In the genomic region with DNA sequence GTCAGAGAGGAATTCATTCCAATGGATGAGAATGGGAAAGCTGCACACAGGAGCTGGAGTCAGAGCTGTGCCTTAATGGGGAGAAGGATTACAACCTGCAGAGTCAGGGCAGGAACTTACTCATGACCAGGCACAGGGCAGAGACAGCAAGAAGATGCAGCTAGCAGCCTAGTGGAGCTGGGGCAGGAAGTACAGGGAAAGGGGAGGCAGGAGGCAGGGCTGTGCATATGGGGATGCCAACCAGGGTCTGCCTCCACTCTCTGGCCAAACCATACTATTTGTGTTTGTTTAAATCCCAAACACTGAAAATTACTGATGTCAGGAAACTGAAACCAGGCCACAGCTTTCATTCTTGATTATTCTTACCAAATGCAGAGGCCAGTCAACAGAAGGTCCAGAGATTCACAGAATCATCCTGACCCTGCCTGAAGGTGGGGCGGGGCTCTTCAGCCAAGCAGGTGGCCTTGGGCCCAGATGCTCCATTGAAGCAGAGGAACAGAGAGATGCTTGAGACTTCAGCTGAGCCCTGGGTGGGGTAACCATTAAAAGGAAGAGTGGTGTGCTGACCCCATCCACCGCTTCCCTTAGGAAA, we compare ENCODE assay signal across 1 cellular context.
TF ChIP-seq lines count a peak whose summit lies in the region.

No MANE protein-coding gene starts in this region.

TF ChIP-seq in IMR-90, 13 proteins besides CTCF, POLR2A, EP300 and RAD21 (continued from another document):
- TF ChIP-seq, protein P1, sequence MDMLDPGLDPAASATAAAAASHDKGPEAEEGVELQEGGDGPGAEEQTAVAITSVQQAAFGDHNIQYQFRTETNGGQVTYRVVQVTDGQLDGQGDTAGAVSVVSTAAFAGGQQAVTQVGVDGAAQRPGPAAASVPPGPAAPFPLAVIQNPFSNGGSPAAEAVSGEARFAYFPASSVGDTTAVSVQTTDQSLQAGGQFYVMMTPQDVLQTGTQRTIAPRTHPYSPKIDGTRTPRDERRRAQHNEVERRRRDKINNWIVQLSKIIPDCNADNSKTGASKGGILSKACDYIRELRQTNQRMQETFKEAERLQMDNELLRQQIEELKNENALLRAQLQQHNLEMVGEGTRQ (IDR thresholded peaks at IDR 0.05; ENCODE audit: low read depth, low read length): no peak
- TF ChIP-seq NFE2L2 (IDR thresholded peaks at IDR 0.05; ENCODE audit: low read depth, low read length) (no peak), MAFK (IDR thresholded peaks at IDR 0.05; ENCODE audit: low read depth, low read length) (no peak)
- TF ChIP-seq, protein P2, sequence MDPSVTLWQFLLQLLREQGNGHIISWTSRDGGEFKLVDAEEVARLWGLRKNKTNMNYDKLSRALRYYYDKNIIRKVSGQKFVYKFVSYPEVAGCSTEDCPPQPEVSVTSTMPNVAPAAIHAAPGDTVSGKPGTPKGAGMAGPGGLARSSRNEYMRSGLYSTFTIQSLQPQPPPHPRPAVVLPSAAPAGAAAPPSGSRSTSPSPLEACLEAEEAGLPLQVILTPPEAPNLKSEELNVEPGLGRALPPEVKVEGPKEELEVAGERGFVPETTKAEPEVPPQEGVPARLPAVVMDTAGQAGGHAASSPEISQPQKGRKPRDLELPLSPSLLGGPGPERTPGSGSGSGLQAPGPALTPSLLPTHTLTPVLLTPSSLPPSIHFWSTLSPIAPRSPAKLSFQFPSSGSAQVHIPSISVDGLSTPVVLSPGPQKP (IDR thresholded peaks at IDR 0.05; ENCODE audit: borderline replicate concordance, low read depth, low read length): no peak
TF ChIP-seq in IMR-90: peak in this region for 0.
